ENCODE assay signal across 19 cellular contexts in genomic region chr11:66361502-66361941, GRCh38. TPM values are rescaled to one million over a fixed set of nuclear protein-coding genes. Genes with fewer than 3 reads are reported as not detected.
A peak's percentile ranks its signal among the peaks of the same experiment; 100 is the strongest.
DNase-seq lines count a peak whose midpoint lies in the region; ATAC-seq, FAIRE-seq and TF ChIP-seq lines count a peak whose summit lies in the region.
"Had no signal": no experiment of that assay in that cellular context is flagged by ENCODE, and none has a peak within 500 bp of the region (broad histone marks: within the 10 kb centered on the region; RNA-seq: fewer than 3 reads in every experiment).

No MANE protein-coding gene starts in this region.

- FAIRE-seq in GM12892 (lab: Jason Lieb, UNC) = no peak

- H3K9me3 ChIP-seq in ascending aorta = no peaks in the 10 kb centered on the region
- H3K9me3 ChIP-seq: neutrophil, SJCRH30, tibial artery had no signal

- ATAC-seq in HG03039 (IDR thresholded peaks at IDR 0.05; ENCODE audit: unreplicated experiment) (no peak), GM21528 (IDR thresholded peaks at IDR 0.05; ENCODE audit: low FRiP score, unreplicated experiment) (no peak)
- ATAC-seq: esophagus mucosa, left lobe of liver had no signal

- no peak for TF ChIP-seq CTCF in NB4 (IDR thresholded peaks at IDR 0.05; ENCODE audit: low read depth, low read length)
- TF ChIP-seq CTCF in progenitor cell of endocrine pancreas (IDR thresholded peaks at IDR 0.05; ENCODE audit: unreplicated experiment) = no peak
- TF ChIP-seq CTCF in ascending aorta (IDR thresholded peaks at IDR 0.05) = no peak

- no peaks in the 10 kb centered on the region for H3K27me3 Mint-ChIP-seq in progenitor cell of endocrine pancreas

- H3K36me3 Mint-ChIP-seq in progenitor cell of endocrine pancreas (ENCODE audit: insufficient read depth) = peaks cover 5% of the 10 kb centered on the region

- TF ChIP-seq POLR2A in GM12892 (IDR thresholded peaks at IDR 0.05; ENCODE audit: low read depth, low read length) (no peak), NB4 (IDR thresholded peaks at IDR 0.05; ENCODE audit: extremely low read depth, insufficient read length) (no peak)

- no peaks in the 10 kb centered on the region for H3K4me1 ChIP-seq in ascending aorta
- H3K4me1 ChIP-seq: SJCRH30, tibial artery had no signal

- peak overlapping the region; percentile 52 for H3K27ac Mint-ChIP-seq in progenitor cell of endocrine pancreas
- H3K27ac Mint-ChIP-seq: activated T-helper 1 cell treated with anti-CD3 and anti-CD28 coated beads, Interleukin-12 subunit alpha, Interleukin-12 subunit beta, Interleukin-2, Interleukin-4 antibody, amounts not matched to agents 30 ng/mL and 10 ng/mL and 1 ng/mL, durations not matched to agents 14 hours and 24 hours and 36 hours had no signal

- H3K4me1 Mint-ChIP-seq in progenitor cell of endocrine pancreas (ENCODE audit: low read depth) = no peaks in the 10 kb centered on the region

- intact Hi-C loops in ascending aorta (cut with DNase I) = no loop called here

- no peak overlapping the region for H3K27ac ChIP-seq in ascending aorta
- H3K27ac ChIP-seq: neutrophil, SJCRH30, tibial artery had no signal

- H3K27me3 ChIP-seq in ascending aorta = no peaks in the 10 kb centered on the region
- H3K27me3 ChIP-seq: neutrophil, SJCRH30, tibial artery had no signal

- no peaks in the 10 kb centered on the region for H3K36me3 ChIP-seq in ascending aorta
- H3K36me3 ChIP-seq: neutrophil, SJCRH30, tibial artery had no signal

- H3K4me3 ChIP-seq in NB4 (ENCODE audit: low read depth, low read length) = no peak overlapping the region
- H3K4me3 ChIP-seq in ascending aorta = no peak overlapping the region
- H3K4me3 ChIP-seq: SJCRH30, tibial artery had no signal

- DNase-seq in GM12892 (ENCODE audit: insufficient read length) = peak; percentile 9
- peak; percentile 43 for DNase-seq in NB4 (ENCODE audit: low read depth)
- DNase-seq in germinal center (ENCODE audit: low spot score) = peak; percentile 1
- no peak for DNase-seq in progenitor cell of endocrine pancreas (ENCODE audit: low spot score, unreplicated experiment)
- no peak for DNase-seq in ascending aorta (ENCODE audit: low spot score in 2 of 2)
- no peak for DNase-seq in NK-92 (lab: John Stamatoyannopoulos, UW; ENCODE audit: unreplicated experiment)
- DNase-seq: activated CD8-positive, alpha-beta memory T cell treated with anti-CD3 and anti-CD28 coated beads for 24 hours; midbrain; NCI-H1417 treated with DMSO at 0.1 percent for 48 hours; NCI-H526 treated with DMSO at 0.1 percent for 48 hours; SJCRH30; stimulated activated CD4-positive, alpha-beta T cell treated with anti-CD3 and anti-CD28 coated beads, Interleukin-15, amount 100 ng/mL, for 24 hours; tibial artery had no signal

- H3K4me3 Mint-ChIP-seq in progenitor cell of endocrine pancreas (ENCODE audit: low read depth) = no peak overlapping the region
- H3K4me3 Mint-ChIP-seq: activated T-helper 1 cell treated with anti-CD3 and anti-CD28 coated beads, Interleukin-12 subunit alpha, Interleukin-12 subunit beta, Interleukin-2, Interleukin-4 antibody, amounts not matched to agents 30 ng/mL and 10 ng/mL and 1 ng/mL, durations not matched to agents 14 hours and 24 hours and 36 hours had no signal

- no peaks in the 10 kb centered on the region for H3K9me3 Mint-ChIP-seq in progenitor cell of endocrine pancreas (ENCODE audit: low read depth)
- H3K9me3 Mint-ChIP-seq: activated T-helper 1 cell treated with anti-CD3 and anti-CD28 coated beads, Interleukin-12 subunit alpha, Interleukin-12 subunit beta, Interleukin-2, Interleukin-4 antibody, amounts not matched to agents 30 ng/mL and 10 ng/mL and 1 ng/mL, durations not matched to agents 14 hours and 24 hours and 36 hours had no signal

RNA-seq across cellular contexts. Expression of gene SLC29A2, which starts 10.0 kb away (rescaled TPM):
- 6.6 TPM for polyA plus RNA-seq in GM12892 (2012; ENCODE audit: missing spikeins)
- 35.6 and 38.2 TPM in 2 replicates for total RNA-seq in progenitor cell of endocrine pancreas
- total RNA-seq in ascending aorta = not detected

RNA-seq across cellular contexts. Expression of gene B4GAT1, which starts 14.1 kb away (rescaled TPM):
- 3.6 TPM for polyA plus RNA-seq in GM12892 (2012; ENCODE audit: missing spikeins)
- total RNA-seq in progenitor cell of endocrine pancreas (25.9 and 28.7 TPM in 2 replicates), ascending aorta (64.2 TPM)

RNA-seq across cellular contexts. Expression of gene BRMS1, which starts 16.6 kb away (rescaled TPM):
- polyA plus RNA-seq in GM12892 (2012; ENCODE audit: missing spikeins) = 24.6 TPM
- 38.1 and 38.3 TPM in 2 replicates for total RNA-seq in progenitor cell of endocrine pancreas
- total RNA-seq in ascending aorta = 24.8 TPM

RNA-seq across cellular contexts. Expression of gene RIN1, which starts 25.3 kb away (rescaled TPM):
- polyA plus RNA-seq in GM12892 (2012; ENCODE audit: missing spikeins) = not detected
- 1.5 and 2.3 TPM in 2 replicates for total RNA-seq in progenitor cell of endocrine pancreas
- 28.5 TPM for total RNA-seq in ascending aorta

RNA-seq across cellular contexts. Expression of gene CD248, which starts 44.7 kb away (rescaled TPM):
- not detected for polyA plus RNA-seq in GM12892 (2012; ENCODE audit: missing spikeins)
- total RNA-seq in progenitor cell of endocrine pancreas (0.22 and 0.67 TPM in 2 replicates), ascending aorta (193 TPM)
- total RNA-seq: activated T-helper 1 cell treated with anti-CD3 and anti-CD28 coated beads, Interleukin-12 subunit alpha, Interleukin-12 subunit beta, Interleukin-2, Interleukin-4 antibody, amounts not matched to agents 30 ng/mL and 10 ng/mL and 1 ng/mL, durations not matched to agents 14 hours and 24 hours and 36 hours had no signal

Comparison
In these comparisons a context has a peak if more than half of its experiments do, and no peak if none do; other contexts are left out.
1. DNase-seq: peak in GM12892 (single experiment), NB4 (single experiment) and germinal center (single experiment); none in progenitor cell of endocrine pancreas (single experiment), ascending aorta (0 of 2) and NK-92 (single experiment).
2. RNA of gene SLC29A2, which starts 10.0 kb away (total RNA-seq): 35.6 to 38.2 TPM in progenitor cell of endocrine pancreas; not detected in ascending aorta (single experiment); every median in the first group is over 10 times any median in the second.